Comparison of ENCODE assay signal across 9 cellular contexts in genomic region chr1:41851589-41851988, GRCh38.
DNase-seq lines count a peak whose midpoint lies in the region; ATAC-seq, FAIRE-seq and TF ChIP-seq lines count a peak whose summit lies in the region.
"Had no signal": no experiment of that assay in that cellular context is flagged by ENCODE, and none has a peak within 500 bp of the region (broad histone marks: within the 10 kb centered on the region; RNA-seq: fewer than 3 reads in every experiment).

No MANE protein-coding gene starts in this region.

- no peaks in the 10 kb centered on the region for H3K27me3 ChIP-seq in OCI-LY3 (ENCODE audit: low read depth, low read length)
- H3K27me3 ChIP-seq in endothelial cell of umbilical vein (ENCODE audit: control insufficient read depth in 2 of 2, insufficient read depth in 2 of 2, low read length in 2 of 2) = no peaks in the 10 kb centered on the region
- H3K27me3 ChIP-seq in tibial artery = no peaks in the 10 kb centered on the region

- ATAC-seq in HG02642 (IDR thresholded peaks at IDR 0.05; ENCODE audit: poor library complexity, unreplicated experiment) = no peak

- DNase-seq in HCEC 1CT (peak; percentile 43), endothelial cell of umbilical vein (ENCODE audit: low read depth, low spot score) (peak; percentile 67), pulmonary artery endothelial cell (ENCODE audit: low read depth, low spot score) (peak; percentile 64), middle frontal gyrus (ENCODE audit: extremely low spot score, low spot score) (no peak), tibial artery (no peak)
- DNase-seq: NCI-H526 treated with DMSO at 0.1 percent for 48 hours, retina had no signal

- H3K27ac ChIP-seq in OCI-LY3 (ENCODE audit: low read length) (no peak overlapping the region), endothelial cell of umbilical vein (ENCODE audit: insufficient read depth, low read depth, low read length) (no peak overlapping the region), tibial artery (no peak overlapping the region)

- TF ChIP-seq POLR2A in endothelial cell of umbilical vein (IDR thresholded peaks at IDR 0.05; ENCODE audit: low read depth, low read length) = no peak

- H4K20me1 ChIP-seq in OCI-LY3 (ENCODE audit: insufficient read depth, low read length) = no peaks in the 10 kb centered on the region
- no peaks in the 10 kb centered on the region for H4K20me1 ChIP-seq in endothelial cell of umbilical vein (replicated peaks; ENCODE audit: control insufficient read depth, extremely low read depth, insufficient read depth, low read length)

- peaks cover 3% of the 10 kb centered on the region for H3K36me3 ChIP-seq in OCI-LY3 (replicated peaks; ENCODE audit: low read depth, low read length)
- H3K36me3 ChIP-seq in endothelial cell of umbilical vein (ENCODE audit: control insufficient read depth in 2 of 2, extremely low read depth in 1 of 2, insufficient read depth in 2 of 2, low read length in 2 of 2) = no peaks in the 10 kb centered on the region
- H3K36me3 ChIP-seq in tibial artery = no peaks in the 10 kb centered on the region

- no peaks in the 10 kb centered on the region for H3K79me2 ChIP-seq in OCI-LY3 (ENCODE audit: low read length)
- H3K79me2 ChIP-seq in endothelial cell of umbilical vein (ENCODE audit: control insufficient read depth, insufficient read depth, low read length) = no peaks in the 10 kb centered on the region

- H3K4me3 ChIP-seq in OCI-LY3 (ENCODE audit: low read length) (no peak overlapping the region), endothelial cell of umbilical vein (replicated peaks in 1 of 3; ENCODE audit: insufficient read depth in 1 of 3, low read depth in 1 of 3, low read length in 3 of 3) (no peak overlapping the region), tibial artery (no peak overlapping the region)

- H2AFZ ChIP-seq in OCI-LY3 (ENCODE audit: low read depth, low read length) (no peak overlapping the region), endothelial cell of umbilical vein (ENCODE audit: low read depth, low read length) (peak overlapping the region; percentile 12)

- peak; percentile 92 for FAIRE-seq in endothelial cell of umbilical vein (lab: Jason Lieb, UNC)

- no peak for TF ChIP-seq CTCF in OCI-LY3 (IDR thresholded peaks at IDR 0.05; ENCODE audit: low read depth, low read length)
- no peak for TF ChIP-seq CTCF in endothelial cell of umbilical vein (IDR thresholded peaks at IDR 0.05; ENCODE audit: extremely low read depth in 1 of 2, insufficient read depth in 1 of 2, low read depth in 1 of 2, low read length in 2 of 2)
- TF ChIP-seq CTCF in tibial artery (IDR thresholded peaks at IDR 0.05) = no peak

- BruUV-seq in endothelial cell of umbilical vein (replicated peaks; lab: Mats Ljungman, UMichigan) = no TSS peak

- POLR2A ChIA-PET in endothelial cell of umbilical vein (lab: Charles Lee) = no interaction called here

- CTCF ChIA-PET in endothelial cell of umbilical vein (lab: Charles Lee) = interaction anchor here (0.6 to 1.6 kb wide), 4 partner anchors 9 to 675 kb away, joined by 3 to 4 read pairs (median 4); no protein-coding TSS in a partner anchor

- H3K4me1 ChIP-seq in OCI-LY3 (ENCODE audit: low read length) (peaks cover 14% of the 10 kb centered on the region), endothelial cell of umbilical vein (ENCODE audit: control insufficient read depth, extremely low read depth, insufficient read depth, low read length) (peaks cover 30% of the 10 kb centered on the region), tibial artery (peaks cover 0 to 13% (median 7%) of the 10 kb centered on the region in 4 donors)

- intact Hi-C loops in endothelial cell of umbilical vein (cut with micrococcal nuclease) (no loop called here), tibial artery (cut with DNase I; ENCODE audit: low total_unique reads) (no loop called here)

- peak overlapping the region; percentile 49; the same call in 1 of the 2 replicates for H3K4me2 ChIP-seq in OCI-LY3 (ENCODE audit: low read length)
- peak overlapping the region; percentile 23 for H3K4me2 ChIP-seq in endothelial cell of umbilical vein (ENCODE audit: insufficient read depth, low read length)

- H3K9me3 ChIP-seq in OCI-LY3 (ENCODE audit: insufficient read depth, low read length) (no peaks in the 10 kb centered on the region), endothelial cell of umbilical vein (replicated peaks; ENCODE audit: control insufficient read depth, insufficient read depth, low read length) (no peaks in the 10 kb centered on the region), tibial artery (no peaks in the 10 kb centered on the region)

- dilution Hi-C loops in endothelial cell of umbilical vein (cut with MboI; ENCODE audit: extremely low pct_ligation_motif_present, low sequenced_read_pairs) = no loop called here

- no peaks in the 10 kb centered on the region for H3K9me1 ChIP-seq in endothelial cell of umbilical vein (replicated peaks; ENCODE audit: control insufficient read depth, extremely low read depth, insufficient read depth, low read length)

- H3K9ac ChIP-seq in OCI-LY3 (ENCODE audit: low read length) (no peak overlapping the region), endothelial cell of umbilical vein (replicated peaks; ENCODE audit: extremely low read depth, insufficient read depth, low read length) (no peak overlapping the region)

TF ChIP-seq in endothelial cell of umbilical vein, 7 proteins besides CTCF, POLR2A, EP300 and RAD21:
- peak; percentile 58 for TF ChIP-seq MYC (IDR thresholded peaks at IDR 0.05; ENCODE audit: low read depth, low read length)
- TF ChIP-seq FOS (IDR thresholded peaks at IDR 0.05; ENCODE audit: borderline replicate concordance, insufficient read depth, low read length) = peak; percentile 89
- TF ChIP-seq JUN (IDR thresholded peaks at IDR 0.05; ENCODE audit: borderline replicate concordance, insufficient read depth, insufficient read length, low read depth) = peak; percentile 30
- TF ChIP-seq MAX (IDR thresholded peaks at IDR 0.05; ENCODE audit: insufficient read depth, insufficient read length) = no peak

Comparison
In these comparisons a context has a peak if more than half of its experiments do, and no peak if none do; other contexts are left out.
1. DNase-seq: peak in HCEC 1CT (single experiment), endothelial cell of umbilical vein (single experiment) and pulmonary artery endothelial cell (single experiment); none in middle frontal gyrus (single experiment) and tibial artery (0 of 2).